37 cellular contexts compared by ENCODE assay signal in genomic region chr12:92665496-92665895, GRCh38. TPM values are rescaled to one million over a fixed set of nuclear protein-coding genes. Genes with fewer than 3 reads are reported as not detected.
"Had no signal": no experiment of that assay in that cellular context is flagged by ENCODE, and none has a peak within 500 bp of the region (broad histone marks: within the 10 kb centered on the region; RNA-seq: fewer than 3 reads in every experiment).

No MANE protein-coding gene starts in this region.

- DNase-seq: activated B cell treated with CpG ODN at 0.5 μM for 24 hours; activated CD4-positive, alpha-beta memory T cell treated with anti-CD3 and anti-CD28 coated beads for 36 hours; activated CD4-positive, alpha-beta T cell treated with anti-CD3 and anti-CD28 coated beads for 4 hours; activated CD4-positive, alpha-beta T cell treated with anti-CD3 and anti-CD28 coated beads, Interleukin-2, amount 10 ng/mL, durations not matched to agents 24 days and 14 days; activated CD4-positive, alpha-beta T cell treated with anti-CD3 and anti-CD28 coated beads, Interleukin-2, amount 50 U/mL, for 1 hour; activated CD4-positive, alpha-beta T cell treated with anti-CD3 and anti-CD28 coated beads, Interleukin-2, amount 50 U/mL, for 4 hours; activated CD4-positive, CD25-positive, alpha-beta regulatory T cell treated with anti-CD3 and anti-CD28 coated beads, Interleukin-2, amount 50 U/mL, for 72 hours; activated CD8-positive, alpha-beta memory T cell treated with anti-CD3 and anti-CD28 coated beads, Interleukin-2, amount 50 U/mL, for 4 hours; activated CD8-positive, alpha-beta T cell treated with anti-CD3 and anti-CD28 coated beads for 36 hours; activated effector memory CD4-positive, alpha-beta T cell treated with anti-CD3 and anti-CD28 coated beads, Interleukin-2, amount 50 U/mL, for 16 hours; activated gamma-delta T cell treated with Interleukin-2 at 50 U/mL for 16 hours; activated naive CD4-positive, alpha-beta T cell; activated naive CD4-positive, alpha-beta T cell treated with anti-CD3 and anti-CD28 coated beads for 36 hours; activated naive CD4-positive, alpha-beta T cell treated with anti-CD3 and anti-CD28 coated beads, Interleukin-2, amount 50 U/mL, for 16 hours; activated naive CD8-positive, alpha-beta T cell treated with anti-CD3 and anti-CD28 coated beads for 36 hours; activated T-cell treated with anti-CD3 and anti-CD28 coated beads for 4 hours; activated T-cell treated with anti-CD3 and anti-CD28 coated beads, Interleukin-2, amount 50 U/mL, for 1 hour; activated T-cell treated with anti-CD3 and anti-CD28 coated beads, Interleukin-2, amount 50 U/mL, for 4 hours; activated T-cell treated with anti-CD3 and anti-CD28 coated beads, Interleukin-2, amount 50 U/mL, for 72 hours; adrenal gland; amniotic stem cell; aorta; body of pancreas; brain microvascular endothelial cell; central memory CD4-positive, alpha-beta T cell; T-helper 2 cell; T-helper 9 cell had no signal

- H3K27ac ChIP-seq: adrenal gland, body of pancreas, brain microvascular endothelial cell, breast epithelium, VCaP had no signal

- H3K36me3 ChIP-seq: adrenal gland, brain microvascular endothelial cell, breast epithelium had no signal

- H3K4me3 ChIP-seq: adrenal gland, body of pancreas, breast epithelium had no signal

- H3K9me3 ChIP-seq: adrenal gland, body of pancreas, breast epithelium had no signal

- ATAC-seq: activated CD8-positive, alpha-beta T cell treated with anti-CD3 and anti-CD28 coated beads for 36 hours; activated naive CD4-positive, alpha-beta T cell treated with anti-CD3 and anti-CD28 coated beads, Interleukin-2, amount 50 U/mL, for 72 hours; activated T-cell treated with anti-CD3 and anti-CD28 coated beads, Interleukin-2, amount 50 U/mL, for 4 hours; activated T-cell treated with anti-CD3 and anti-CD28 coated beads, Interleukin-2, amount 50 U/mL, for 72 hours; activated T-helper 17 cell treated with anti-CD3 and anti-CD28 coated beads, Interleukin-2, amount 50 U/mL, for 72 hours; body of pancreas had no signal

- H3K4me1 ChIP-seq: adrenal gland, body of pancreas, breast epithelium had no signal

- FAIRE-seq: astrocyte, colon had no signal

- H3K27me3 ChIP-seq: adrenal gland, body of pancreas, brain microvascular endothelial cell, breast epithelium had no signal

RNA-seq across cellular contexts. Expression of gene PLEKHG7, which starts 37.3 kb away (rescaled TPM):
- total RNA-seq: activated CD4-positive, alpha-beta memory T cell treated with anti-CD3 and anti-CD28 coated beads for 36 hours; activated CD4-positive, alpha-beta T cell treated with anti-CD3 and anti-CD28 coated beads, Interleukin-2, amount 10 ng/mL, durations not matched to agents 24 days and 14 days; activated CD8-positive, alpha-beta memory T cell treated with anti-CD3 and anti-CD28 coated beads for 36 hours; activated CD8-positive, alpha-beta T cell treated with anti-CD3 and anti-CD28 coated beads for 36 hours; activated naive CD4-positive, alpha-beta T cell treated with anti-CD3 and anti-CD28 coated beads for 36 hours; activated naive CD4-positive, alpha-beta T cell treated with anti-CD3 and anti-CD28 coated beads, Interleukin-2, amount 50 U/mL, for 72 hours; activated naive CD8-positive, alpha-beta T cell treated with anti-CD3 and anti-CD28 coated beads for 36 hours; activated T-cell treated with anti-CD3 and anti-CD28 coated beads, Interleukin-2, amount 50 U/mL, for 4 hours; activated T-cell treated with anti-CD3 and anti-CD28 coated beads, Interleukin-2, amount 50 U/mL, for 72 hours; activated T-helper 1 cell treated with anti-CD3 and anti-CD28 coated beads, Interleukin-12 subunit alpha, Interleukin-12 subunit beta, Interleukin-2, Interleukin-4 antibody, amounts not matched to agents 30 ng/mL and 10 ng/mL and 1 ng/mL, durations not matched to agents 14 hours and 24 hours and 36 hours; activated T-helper 17 cell treated with anti-CD3 and anti-CD28 coated beads, Interleukin-2, amount 50 U/mL, for 72 hours; adrenal gland; aorta; cardiac septum; cerebellum had no signal
- polyA plus RNA-seq: adrenal gland, aorta had no signal
